In genomic region chr4:1234296-1234695, GRCh38 we compare ENCODE assay signal across 18 cellular contexts. TPM values are rescaled to one million over a fixed set of nuclear protein-coding genes. Genes with fewer than 3 reads are reported as not detected.
DNase-seq lines count a peak whose midpoint lies in the region; ATAC-seq and TF ChIP-seq lines count a peak whose summit lies in the region.
"Had no signal": no experiment of that assay in that cellular context is flagged by ENCODE, and none has a peak within 500 bp of the region (broad histone marks: within the 10 kb centered on the region; RNA-seq: fewer than 3 reads in every experiment).

No MANE protein-coding gene starts in this region.

- no peak overlapping the region for H3K9ac ChIP-seq in endodermal cell (ENCODE audit: extremely low read depth, low read length, poor library complexity, severe bottlenecking)

- CTCF ChIA-PET in activated CD4-positive, alpha-beta T cell treated with anti-CD3 and anti-CD28 coated beads, Interleukin-2, amount 10 ng/mL, durations not matched to agents 7 days and 5 days (lab: Charles Lee) = interaction anchor here (1.2 kb wide), 1 partner anchor 23 kb away, joined by 3 read pairs; no protein-coding TSS in a partner anchor

- no peak for TF ChIP-seq CTCF in endodermal cell (conservative IDR thresholded peaks at IDR 0.05)

- no peak overlapping the region for H3K4me3 ChIP-seq in endodermal cell (ENCODE audit: low read length)
- H3K4me3 ChIP-seq: thyroid gland had no signal

- H3K9me3 Mint-ChIP-seq in activated CD4-positive, alpha-beta T cell treated with anti-CD3 and anti-CD28 coated beads, Interleukin-2, amount 10 ng/mL, durations not matched to agents 7 days and 5 days = no peaks in the 10 kb centered on the region
- no peaks in the 10 kb centered on the region for H3K9me3 Mint-ChIP-seq in endodermal cell
- no peaks in the 10 kb centered on the region for H3K9me3 Mint-ChIP-seq in immature natural killer cell
- H3K9me3 Mint-ChIP-seq in stimulated activated memory B cell treated with anti-CD40 and anti-IgM and Interleukin-4, amounts not matched to agents 10 μg/mL and 1 μg/mL and 100 μg/mL, for 72 hours = no peaks in the 10 kb centered on the region

- H3K4me1 ChIP-seq in endodermal cell (ENCODE audit: control insufficient read depth, insufficient read depth, low read length) = no peaks in the 10 kb centered on the region

- no peak for DNase-seq in activated CD4-positive, alpha-beta T cell treated with anti-CD3 and anti-CD28 coated beads, Interleukin-2, amount 10 ng/mL, durations not matched to agents 7 days and 5 days
- no peak for DNase-seq in activated CD4-positive, alpha-beta T cell treated with anti-CD3 and anti-CD28 coated beads for 1 hour
- no peak for DNase-seq in endodermal cell
- DNase-seq in immature natural killer cell = no peak
- DNase-seq in activated CD8-positive, alpha-beta memory T cell treated with anti-CD3 and anti-CD28 coated beads, Interleukin-2, amount 50 U/mL, for 48 hours = no peak
- DNase-seq: activated CD4-positive, alpha-beta T cell treated with anti-CD3 and anti-CD28 coated beads for 48 hours; activated effector memory CD4-positive, alpha-beta T cell treated with Interleukin-2 at 50 U/mL for 16 hours; central memory CD4-positive, alpha-beta T cell; DMS153; foreskin keratinocyte; GOT3; kidney glomerular epithelial cell; MM.1S; small intestine had no signal

- no peak overlapping the region for H3K4me3 Mint-ChIP-seq in activated CD4-positive, alpha-beta T cell treated with anti-CD3 and anti-CD28 coated beads, Interleukin-2, amount 10 ng/mL, durations not matched to agents 7 days and 5 days
- H3K4me3 Mint-ChIP-seq in endodermal cell (no peak overlapping the region), immature natural killer cell (no peak overlapping the region)
- no peak overlapping the region for H3K4me3 Mint-ChIP-seq in stimulated activated memory B cell treated with anti-CD40 and anti-IgM and Interleukin-4, amounts not matched to agents 10 μg/mL and 1 μg/mL and 100 μg/mL, for 72 hours

- no peaks in the 10 kb centered on the region for H3K27me3 Mint-ChIP-seq in activated CD4-positive, alpha-beta T cell treated with anti-CD3 and anti-CD28 coated beads, Interleukin-2, amount 10 ng/mL, durations not matched to agents 7 days and 5 days
- no peaks in the 10 kb centered on the region for H3K27me3 Mint-ChIP-seq in endodermal cell (ENCODE audit: insufficient read depth)
- H3K27me3 Mint-ChIP-seq in immature natural killer cell (ENCODE audit: low read depth in 3 of 3) = peaks cover 4 to 7% (median 5%) of the 10 kb centered on the region in 3 donors
- H3K27me3 Mint-ChIP-seq in stimulated activated memory B cell treated with anti-CD40 and anti-IgM and Interleukin-4, amounts not matched to agents 10 μg/mL and 1 μg/mL and 100 μg/mL, for 72 hours = no peaks in the 10 kb centered on the region

- no peaks in the 10 kb centered on the region for H3K9me3 ChIP-seq in endodermal cell (ENCODE audit: control insufficient read depth, low read length)
- H3K9me3 ChIP-seq: thyroid gland had no signal

- H3K27ac Mint-ChIP-seq in activated CD4-positive, alpha-beta T cell treated with anti-CD3 and anti-CD28 coated beads, Interleukin-2, amount 10 ng/mL, durations not matched to agents 7 days and 5 days = peak overlapping the region; percentile 41
- H3K27ac Mint-ChIP-seq in endodermal cell = peak overlapping the region; percentile 10
- peak overlapping the region; percentile 10 to 62 (median 49) for H3K27ac Mint-ChIP-seq in immature natural killer cell
- peak overlapping the region; percentile 58 for H3K27ac Mint-ChIP-seq in stimulated activated memory B cell treated with anti-CD40 and anti-IgM and Interleukin-4, amounts not matched to agents 10 μg/mL and 1 μg/mL and 100 μg/mL, for 72 hours

- WGBS in endodermal cell (ENCODE audit: insufficient coverage in 1 of 2, insufficient read length in 1 of 2), 2 experiments = 98 to 100% methylated on average over 6 to 8 of the region's 8 CpGs

- no peak overlapping the region for H3K27ac ChIP-seq in endodermal cell (ENCODE audit: low read depth, low read length)
- H3K27ac ChIP-seq: foreskin keratinocyte had no signal

- H3K36me3 Mint-ChIP-seq in activated CD4-positive, alpha-beta T cell treated with anti-CD3 and anti-CD28 coated beads, Interleukin-2, amount 10 ng/mL, durations not matched to agents 7 days and 5 days (ENCODE audit: low read depth) = peaks cover 55% of the 10 kb centered on the region
- H3K36me3 Mint-ChIP-seq in endodermal cell (ENCODE audit: low read depth) (peaks cover 67% of the 10 kb centered on the region), immature natural killer cell (peaks cover 3 to 13% (median 4%) of the 10 kb centered on the region in 3 donors)
- H3K36me3 Mint-ChIP-seq in stimulated activated memory B cell treated with anti-CD40 and anti-IgM and Interleukin-4, amounts not matched to agents 10 μg/mL and 1 μg/mL and 100 μg/mL, for 72 hours = peaks cover 63% of the 10 kb centered on the region

- peaks cover 7% of the 10 kb centered on the region for H3K4me1 Mint-ChIP-seq in activated CD4-positive, alpha-beta T cell treated with anti-CD3 and anti-CD28 coated beads, Interleukin-2, amount 10 ng/mL, durations not matched to agents 7 days and 5 days
- H3K4me1 Mint-ChIP-seq in endodermal cell (no peaks in the 10 kb centered on the region), immature natural killer cell (peaks cover 13 to 39% of the 10 kb centered on the region in 2 donors)
- peaks cover 22% of the 10 kb centered on the region for H3K4me1 Mint-ChIP-seq in stimulated activated memory B cell treated with anti-CD40 and anti-IgM and Interleukin-4, amounts not matched to agents 10 μg/mL and 1 μg/mL and 100 μg/mL, for 72 hours

- ATAC-seq in stimulated activated memory B cell treated with anti-CD40 and anti-IgM and Interleukin-4, amounts not matched to agents 10 μg/mL and 1 μg/mL and 100 μg/mL, for 72 hours = no peak
- no peak for ATAC-seq in HG03457 (IDR thresholded peaks at IDR 0.05; ENCODE audit: unreplicated experiment)
- no peak for ATAC-seq in HG03196 (IDR thresholded peaks at IDR 0.05; ENCODE audit: unreplicated experiment)
- ATAC-seq: foreskin keratinocyte had no signal

- no peaks in the 10 kb centered on the region for H3K27me3 ChIP-seq in endodermal cell (ENCODE audit: control insufficient read depth, insufficient read depth, low read length, poor library complexity, severe bottlenecking)
- H3K27me3 ChIP-seq: foreskin keratinocyte, thyroid gland had no signal

- POLR2A ChIA-PET in activated CD4-positive, alpha-beta T cell treated with anti-CD3 and anti-CD28 coated beads, Interleukin-2, amount 10 ng/mL, durations not matched to agents 7 days and 5 days (lab: Charles Lee) = no interaction called here

- H3K36me3 ChIP-seq in endodermal cell (ENCODE audit: control insufficient read depth, insufficient read depth, low read length) = peaks cover 68% of the 10 kb centered on the region

RNA-seq across cellular contexts. Expression of gene CTBP1, which starts 14.6 kb away (rescaled TPM):
- 100 to 1,000 TPM; 223 to 242 TPM for total RNA-seq in activated CD4-positive, alpha-beta T cell treated with anti-CD3 and anti-CD28 coated beads, Interleukin-2, amount 10 ng/mL, durations not matched to agents 7 days and 5 days
- total RNA-seq in endodermal cell = 100 to 1,000 TPM; 181 to 189 TPM
- polyA plus RNA-seq in endodermal cell (2013, experiment 1 of 2) = 145 TPM
- 147 TPM for polyA plus RNA-seq in endodermal cell (2013, experiment 2 of 2)
- polyA plus RNA-seq in immature natural killer cell = 100 to 1,000 TPM in 1 of 3 donors, 10 to 100 TPM in 2; 72.1 to 110 (median 77.7) TPM

RNA-seq across cellular contexts. Expression of gene MAEA, which starts 55.4 kb away (rescaled TPM):
- total RNA-seq in activated CD4-positive, alpha-beta T cell treated with anti-CD3 and anti-CD28 coated beads, Interleukin-2, amount 10 ng/mL, durations not matched to agents 7 days and 5 days = 10 to 100 TPM; 63.8 to 69.0 TPM
- total RNA-seq in endodermal cell = 10 to 100 TPM; 48.8 to 72.7 TPM
- 72.4 TPM for polyA plus RNA-seq in endodermal cell (2013, experiment 1 of 2)
- 65.4 TPM for polyA plus RNA-seq in endodermal cell (2013, experiment 2 of 2)
- polyA plus RNA-seq in immature natural killer cell = 10 to 100 TPM; 60.7 to 76.0 (median 72.9) TPM
